Comparison of ENCODE assay signal across 9 cellular contexts in genomic region chr1:202105571-202106339, GRCh38. TPM values are rescaled to one million over a fixed set of nuclear protein-coding genes. Genes with fewer than 3 reads are reported as not detected.
DNase-seq lines count a peak whose midpoint lies in the region; ATAC-seq, FAIRE-seq and TF ChIP-seq lines count a peak whose summit lies in the region.
"Had no signal": no experiment of that assay in that cellular context is flagged by ENCODE, and none has a peak within 500 bp of the region (broad histone marks: within the 10 kb centered on the region; RNA-seq: fewer than 3 reads in every experiment).

No MANE protein-coding gene starts in this region.

- POLR2A ChIA-PET in WTC11 (lab: Charles Lee) = interaction anchor here (0.5 to 2.4 kb wide), 5 partner anchors 19 to 148 kb away, joined by 3 to 13 read pairs (median 5); partner anchors contain the start of gene ELF3

- no peak for TF ChIP-seq POLR2A in GM12891 (IDR thresholded peaks at IDR 0.05; ENCODE audit: low read depth, low read length)

- peak overlapping the region in 1 of 2 donors; percentile 40 for H3K9ac ChIP-seq in kidney (ENCODE audit: low read length in 2 of 2)

- CTCF ChIA-PET in WTC11 (lab: Charles Lee) = interaction anchor here (0.6 to 4.2 kb wide), 12 partner anchors 9 to 970 kb away, joined by 3 to 47 read pairs (median 6); partner anchors contain the start of genes ELF3 and GPR37L1

- no peaks in the 10 kb centered on the region for H3K36me3 ChIP-seq in kidney (ENCODE audit: control insufficient read depth in 1 of 2, insufficient read depth in 2 of 2, low read length in 2 of 2)

- H3K4me1 ChIP-seq in kidney (ENCODE audit: control insufficient read depth in 1 of 2, insufficient read depth in 1 of 2, low read depth in 1 of 2, low read length in 2 of 2) = peaks cover 22 to 30% of the 10 kb centered on the region in 2 donors

- no peak for FAIRE-seq in kidney (lab: Jason Lieb, UNC)
- no peak for FAIRE-seq in GM12891 (lab: Jason Lieb, UNC)

- intact Hi-C loops in kidney (cut with DNase I) = no loop called here

- peak; percentile 90 for ATAC-seq in WTC11
- ATAC-seq in activated T-cell treated with anti-CD3 and anti-CD28 coated beads, Interleukin-2, amount 50 U/mL, for 72 hours (replicated peaks in 1 of 2) = no peak

- no peaks in the 10 kb centered on the region for H3K36me3 Mint-ChIP-seq in WTC11
- no peaks in the 10 kb centered on the region for H3K36me3 Mint-ChIP-seq in activated T-cell treated with anti-CD3 and anti-CD28 coated beads, Interleukin-2, amount 50 U/mL, for 72 hours (ENCODE audit: insufficient read depth in 2 of 2)

- peaks cover 43% of the 10 kb centered on the region for H3K4me1 Mint-ChIP-seq in WTC11
- H3K4me1 Mint-ChIP-seq in activated T-cell treated with anti-CD3 and anti-CD28 coated beads, Interleukin-2, amount 50 U/mL, for 72 hours (ENCODE audit: low read depth) = no peaks in the 10 kb centered on the region

- H3K27me3 Mint-ChIP-seq in WTC11 (ENCODE audit: low read depth) = no peaks in the 10 kb centered on the region
- H3K27me3 Mint-ChIP-seq in activated T-cell treated with anti-CD3 and anti-CD28 coated beads, Interleukin-2, amount 50 U/mL, for 72 hours (ENCODE audit: low read depth) = no peaks in the 10 kb centered on the region

- TF ChIP-seq CTCF in WTC11 (IDR thresholded peaks at IDR 0.05) (no peak), kidney (IDR thresholded peaks at IDR 0.05; ENCODE audit: borderline replicate concordance, extremely low read depth, insufficient read depth) (no peak)

- H3K4me3 ChIP-seq in kidney (ENCODE audit: low read length in 2 of 2) = no peak overlapping the region

- peak; percentile 51 for DNase-seq in COLO829 (ENCODE audit: low spot score)
- peak; percentile 53 for DNase-seq in NCI-H1092 (lab: John Stamatoyannopoulos, UW)
- DNase-seq in WTC11 (ENCODE audit: low spot score) = peak; percentile 83
- peak; percentile 87 for DNase-seq in kidney
- DNase-seq in activated T-cell treated with anti-CD3 and anti-CD28 coated beads, Interleukin-2, amount 50 U/mL, for 72 hours = no peak
- DNase-seq in activated naive CD4-positive, alpha-beta T cell treated with Interleukin-2 at 50 U/mL for 16 hours = no peak
- no peak for DNase-seq in GM12891 (ENCODE audit: insufficient read length, low spot score)
- no peak for DNase-seq in activated T-cell treated with anti-CD3 and anti-CD28 coated beads for 4 hours
- DNase-seq: stimulated activated CD4-positive, alpha-beta T cell treated with anti-CD3 and anti-CD28 coated beads, Interleukin-12 subunit alpha, Interleukin-12 subunit beta, amount 100 ng/mL, for 4 hours had no signal

- H3K27ac ChIP-seq in kidney (ENCODE audit: low read depth in 2 of 2, low read length in 2 of 2) = peak overlapping the region; percentile 89 to 93

- H3K9me3 Mint-ChIP-seq in WTC11 = no peaks in the 10 kb centered on the region
- no peaks in the 10 kb centered on the region for H3K9me3 Mint-ChIP-seq in activated T-cell treated with anti-CD3 and anti-CD28 coated beads, Interleukin-2, amount 50 U/mL, for 72 hours

- peak overlapping the region; percentile 94 for H3K27ac Mint-ChIP-seq in WTC11
- no peak overlapping the region for H3K27ac Mint-ChIP-seq in activated T-cell treated with anti-CD3 and anti-CD28 coated beads, Interleukin-2, amount 50 U/mL, for 72 hours

- peak overlapping the region; percentile 28 for H3K4me3 Mint-ChIP-seq in WTC11
- no peak overlapping the region for H3K4me3 Mint-ChIP-seq in activated T-cell treated with anti-CD3 and anti-CD28 coated beads, Interleukin-2, amount 50 U/mL, for 72 hours

- no peaks in the 10 kb centered on the region for H3K9me3 ChIP-seq in kidney (ENCODE audit: control insufficient read depth in 1 of 2, low read length in 2 of 2)

TF ChIP-seq in WTC11, 78 proteins besides CTCF, POLR2A, EP300 and RAD21:
- peak; percentile 49; the same call in 1 of the 2 replicates for TF ChIP-seq SP1 (CRISPR knock-in tag; conservative IDR thresholded peaks at IDR 0.05)
- TF ChIP-seq FOXJ3 (CRISPR knock-in tag; IDR thresholded peaks at IDR 0.05; ENCODE audit: borderline replicate concordance) = no peak
TF ChIP-seq in WTC11: peak in this region for 1.

TF ChIP-seq in GM12891, 5 proteins besides CTCF, POLR2A, EP300 and RAD21:
- TF ChIP-seq PAX5 (IDR thresholded peaks at IDR 0.05; ENCODE audit: insufficient read depth, low read length, severe bottlenecking) (no peak), POLR2AphosphoS5 (IDR thresholded peaks at IDR 0.05; ENCODE audit: low read depth, low read length) (no peak), SPI1 (IDR thresholded peaks at IDR 0.05; ENCODE audit: low read depth, low read length) (no peak), TAF1 (IDR thresholded peaks at IDR 0.05; ENCODE audit: low read depth, low read length) (no peak), POU2F2 (IDR thresholded peaks at IDR 0.05; ENCODE audit: low read depth, low read length) (no peak)

RNA-seq across cellular contexts. Expression of gene GPR37L1, which starts 17.0 kb away (rescaled TPM):
- total RNA-seq in WTC11 (2021) = 0.07 to 0.16 TPM (median 0.09 TPM) in 3 replicates
- total RNA-seq in kidney = 0.13 TPM
- polyA plus RNA-seq in kidney (ENCODE audit: insufficient read depth, low read depth, low replicate concordance) = not detected
- not detected for total RNA-seq in activated T-cell treated with anti-CD3 and anti-CD28 coated beads, Interleukin-2, amount 50 U/mL, for 72 hours
- 0.04 TPM for polyA plus RNA-seq in GM12891 (2012; ENCODE audit: low read depth, missing spikeins)

RNA-seq across cellular contexts. Expression of gene ARL8A, which starts 38.8 kb away (rescaled TPM):
- 47.2 to 58.5 TPM (median 50.9 TPM) in 3 replicates for total RNA-seq in WTC11 (2021)
- 72.2 TPM for total RNA-seq in kidney
- 60.8 TPM for polyA plus RNA-seq in kidney (ENCODE audit: insufficient read depth, low read depth, low replicate concordance)
- 10 to 100 TPM; 58.1 to 77.1 TPM for total RNA-seq in activated T-cell treated with anti-CD3 and anti-CD28 coated beads, Interleukin-2, amount 50 U/mL, for 72 hours
- polyA plus RNA-seq in GM12891 (2012; ENCODE audit: low read depth, missing spikeins) = 12.4 TPM

RNA-seq across cellular contexts. Expression of gene PTPN7, which starts 54.6 kb away (rescaled TPM):
- 0.98 to 1.1 TPM (median 1.1 TPM) in 3 replicates for total RNA-seq in WTC11 (2021)
- total RNA-seq in kidney = 5.5 TPM
- 3.5 TPM for polyA plus RNA-seq in kidney (ENCODE audit: insufficient read depth, low read depth, low replicate concordance)
- total RNA-seq in activated T-cell treated with anti-CD3 and anti-CD28 coated beads, Interleukin-2, amount 50 U/mL, for 72 hours = 100 to 1,000 TPM; 196 to 201 TPM
- 56.6 TPM for polyA plus RNA-seq in GM12891 (2012; ENCODE audit: low read depth, missing spikeins)

Comparison
In these comparisons a context has a peak if more than half of its experiments do, and no peak if none do; other contexts are left out.
1. DNase-seq: peak in COLO829 (single experiment), NCI-H1092 (single experiment), WTC11 (single experiment) and kidney (single experiment); none in activated T-cell treated with anti-CD3 and anti-CD28 coated beads, Interleukin-2, amount 50 U/mL, for 72 hours (0 of 2), activated naive CD4-positive, alpha-beta T cell treated with Interleukin-2 at 50 U/mL for 16 hours (single experiment), GM12891 (single experiment) and activated T-cell treated with anti-CD3 and anti-CD28 coated beads for 4 hours (single experiment).
2. RNA of gene PTPN7, which starts 54.6 kb away (total RNA-seq): 196 to 201 TPM in activated T-cell treated with anti-CD3 and anti-CD28 coated beads, Interleukin-2, amount 50 U/mL, for 72 hours; 5.5 TPM in kidney (single experiment) and 0.98 to 1.1 TPM in WTC11; every median in the first group is over 10 times any median in the second.